ENCODE assay signal across 38 cellular contexts in genomic region chr2:72153924-72154323, GRCh38. TPM values are rescaled to one million over a fixed set of nuclear protein-coding genes. Genes with fewer than 3 reads are reported as not detected.
"Had no signal": no experiment of that assay in that cellular context is flagged by ENCODE, and none has a peak within 500 bp of the region (broad histone marks: within the 10 kb centered on the region; RNA-seq: fewer than 3 reads in every experiment).

No MANE protein-coding gene starts in this region.

- H3K9me3 ChIP-seq: adrenal gland, body of pancreas, breast epithelium, Peyer's patch had no signal

- ATAC-seq: activated CD8-positive, alpha-beta T cell treated with anti-CD3 and anti-CD28 coated beads for 36 hours; activated naive CD4-positive, alpha-beta T cell treated with anti-CD3 and anti-CD28 coated beads, Interleukin-2, amount 50 U/mL, for 72 hours; activated T-cell treated with anti-CD3 and anti-CD28 coated beads, Interleukin-2, amount 50 U/mL, for 4 hours; body of pancreas; PC-3; Right ventricle myocardium inferior had no signal

- H3K36me3 ChIP-seq: adrenal gland, breast epithelium, Peyer's patch had no signal

- DNase-seq: activated B cell treated with CpG ODN at 0.5 μM for 24 hours; activated CD4-positive, alpha-beta T cell treated with anti-CD3 and anti-CD28 coated beads for 4 hours; activated CD4-positive, alpha-beta T cell treated with anti-CD3 and anti-CD28 coated beads, Interleukin-2, amount 50 U/mL, for 1 hour; activated CD4-positive, CD25-positive, alpha-beta regulatory T cell treated with anti-CD3 and anti-CD28 coated beads, Interleukin-2, amount 50 U/mL, for 72 hours; activated CD8-positive, alpha-beta T cell treated with anti-CD3 and anti-CD28 coated beads for 36 hours; activated gamma-delta T cell treated with Interleukin-2 at 50 U/mL for 16 hours; activated naive CD4-positive, alpha-beta T cell treated with anti-CD3 and anti-CD28 coated beads for 36 hours; activated T-cell treated with anti-CD3 and anti-CD28 coated beads for 4 hours; activated T-cell treated with anti-CD3 and anti-CD28 coated beads, Interleukin-2, amount 50 U/mL, for 4 hours; MM.1S; NCI-H1092 treated with DMSO at 0.1 percent for 48 hours; NCI-H1417; NCI-H146; NCI-H187; NCI-H2029 treated with DMSO at 0.1 percent for 48 hours; NCI-H2107; NCI-H2171; NCI-H510A; NCI-H526; NCI-H748 treated with DMSO at 0.1 percent for 48 hours; NK-92 treated with Interleukin-12 subunit alpha and Interleukin-12 subunit beta, amount 100 ng/mL, for 24 hours; PC-3; RPMI8226; SIG-M5; SW 1271; T-helper 1 cell; T-helper 2 cell; T-helper 9 cell had no signal

- H3K9me3 Mint-ChIP-seq: activated B cell treated with CpG ODN at 0.5 μM for 24 hours; activated CD8-positive, alpha-beta T cell treated with anti-CD3 and anti-CD28 coated beads for 36 hours; activated naive CD4-positive, alpha-beta T cell treated with anti-CD3 and anti-CD28 coated beads for 36 hours; activated naive CD4-positive, alpha-beta T cell treated with anti-CD3 and anti-CD28 coated beads, Interleukin-2, amount 50 U/mL, for 72 hours; activated T-cell treated with anti-CD3 and anti-CD28 coated beads, Interleukin-2, amount 50 U/mL, for 4 hours; activated T-helper 1 cell treated with anti-CD3 and anti-CD28 coated beads, Interleukin-12 subunit alpha, Interleukin-12 subunit beta, Interleukin-2, Interleukin-4 antibody, amounts not matched to agents 30 ng/mL and 10 ng/mL and 1 ng/mL, durations not matched to agents 14 hours and 24 hours and 36 hours had no signal

- H3K27ac ChIP-seq: adrenal gland, body of pancreas, breast epithelium, KMS-11, Peyer's patch, VCaP had no signal

- H3K9ac ChIP-seq: KMS-11 had no signal

- H3K4me3 ChIP-seq: adrenal gland, body of pancreas, breast epithelium, Peyer's patch had no signal

- H3K4me3 Mint-ChIP-seq: activated B cell treated with CpG ODN at 0.5 μM for 24 hours; activated CD8-positive, alpha-beta T cell treated with anti-CD3 and anti-CD28 coated beads for 36 hours; activated naive CD4-positive, alpha-beta T cell treated with anti-CD3 and anti-CD28 coated beads for 36 hours; activated T-cell treated with anti-CD3 and anti-CD28 coated beads, Interleukin-2, amount 50 U/mL, for 4 hours; activated T-helper 1 cell treated with anti-CD3 and anti-CD28 coated beads, Interleukin-12 subunit alpha, Interleukin-12 subunit beta, Interleukin-2, Interleukin-4 antibody, amounts not matched to agents 30 ng/mL and 10 ng/mL and 1 ng/mL, durations not matched to agents 14 hours and 24 hours and 36 hours had no signal

- H3K27ac Mint-ChIP-seq: activated B cell treated with CpG ODN at 0.5 μM for 24 hours; activated CD8-positive, alpha-beta T cell treated with anti-CD3 and anti-CD28 coated beads for 36 hours; activated naive CD4-positive, alpha-beta T cell treated with anti-CD3 and anti-CD28 coated beads for 36 hours; activated naive CD4-positive, alpha-beta T cell treated with anti-CD3 and anti-CD28 coated beads, Interleukin-2, amount 50 U/mL, for 72 hours; activated T-helper 1 cell treated with anti-CD3 and anti-CD28 coated beads, Interleukin-12 subunit alpha, Interleukin-12 subunit beta, Interleukin-2, Interleukin-4 antibody, amounts not matched to agents 30 ng/mL and 10 ng/mL and 1 ng/mL, durations not matched to agents 14 hours and 24 hours and 36 hours had no signal

RNA-seq across cellular contexts. Expression of gene CYP26B1, which starts 6.3 kb away (rescaled TPM):
- total RNA-seq: activated B cell treated with CpG ODN at 0.5 μM for 24 hours; activated CD8-positive, alpha-beta memory T cell treated with anti-CD3 and anti-CD28 coated beads for 36 hours; activated CD8-positive, alpha-beta T cell treated with anti-CD3 and anti-CD28 coated beads for 36 hours; activated naive CD4-positive, alpha-beta T cell treated with anti-CD3 and anti-CD28 coated beads for 36 hours; activated T-helper 1 cell treated with anti-CD3 and anti-CD28 coated beads, Interleukin-12 subunit alpha, Interleukin-12 subunit beta, Interleukin-2, Interleukin-4 antibody, amounts not matched to agents 30 ng/mL and 10 ng/mL and 1 ng/mL, durations not matched to agents 14 hours and 24 hours and 36 hours had no signal
